ENCODE assay signal across 1 cellular context in genomic region chr5:16929347-16929746, GRCh38.
TF ChIP-seq lines count a peak whose summit lies in the region.

No MANE protein-coding gene starts in this region.

TF ChIP-seq in K562, 482 proteins besides CTCF, POLR2A, EP300 and RAD21:
- TF ChIP-seq ZFP36 (IDR thresholded peaks at IDR 0.05; ENCODE audit: low read depth, low read length, partially characterized antibody) (peak; percentile 41), RBM25 (IDR thresholded peaks at IDR 0.05; ENCODE audit: low read depth, low read length, severe bottlenecking) (peak; percentile 82)
- TF ChIP-seq, protein P1, sequence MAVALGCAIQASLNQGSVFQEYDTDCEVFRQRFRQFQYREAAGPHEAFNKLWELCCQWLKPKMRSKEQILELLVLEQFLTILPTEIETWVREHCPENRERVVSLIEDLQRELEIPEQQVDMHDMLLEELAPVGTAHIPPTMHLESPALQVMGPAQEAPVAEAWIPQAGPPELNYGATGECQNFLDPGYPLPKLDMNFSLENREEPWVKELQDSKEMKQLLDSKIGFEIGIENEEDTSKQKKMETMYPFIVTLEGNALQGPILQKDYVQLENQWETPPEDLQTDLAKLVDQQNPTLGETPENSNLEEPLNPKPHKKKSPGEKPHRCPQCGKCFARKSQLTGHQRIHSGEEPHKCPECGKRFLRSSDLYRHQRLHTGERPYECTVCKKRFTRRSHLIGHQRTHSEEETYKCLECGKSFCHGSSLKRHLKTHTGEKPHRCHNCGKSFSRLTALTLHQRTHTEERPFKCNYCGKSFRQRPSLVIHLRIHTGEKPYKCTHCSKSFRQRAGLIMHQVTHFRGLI (CRISPR knock-in tag; IDR thresholded peaks at IDR 0.05): no peak
